ENCODE assay signal across 12 cellular contexts in genomic region chr1:164562947-164563346, GRCh38. TPM values are rescaled to one million over a fixed set of nuclear protein-coding genes. Genes with fewer than 3 reads are reported as not detected.
DNase-seq lines count a peak whose midpoint lies in the region; ATAC-seq, FAIRE-seq and TF ChIP-seq lines count a peak whose summit lies in the region.
"Had no signal": no experiment of that assay in that cellular context is flagged by ENCODE, and none has a peak within 500 bp of the region (broad histone marks: within the 10 kb centered on the region; RNA-seq: fewer than 3 reads in every experiment).

No MANE protein-coding gene starts in this region.

- intact Hi-C loops in endothelial cell of umbilical vein (cut with micrococcal nuclease), result loop anchor here (2.0 kb wide), 1 partner anchor 26 kb away; no protein-coding TSS in a partner anchor
- intact Hi-C loops in uterus (cut with DNase I; ENCODE audit: low total_unique reads), result loop anchor here (10.0 kb wide), 1 partner anchor 52 kb away; no protein-coding TSS in a partner anchor

- no peaks in the 10 kb centered on the region for H3K27me3 ChIP-seq in SK-N-SH (ENCODE audit: insufficient read depth)
- no peaks in the 10 kb centered on the region for H3K27me3 ChIP-seq in endothelial cell of umbilical vein (ENCODE audit: control insufficient read depth in 2 of 2, insufficient read depth in 2 of 2, low read length in 2 of 2)
- H3K27me3 ChIP-seq in uterus, result no peaks in the 10 kb centered on the region
- H3K27me3 ChIP-seq: right lobe of liver had no signal

- no peaks in the 10 kb centered on the region for H3K9me1 ChIP-seq in endothelial cell of umbilical vein (replicated peaks; ENCODE audit: control insufficient read depth, extremely low read depth, insufficient read depth, low read length)

- H3K36me3 Mint-ChIP-seq in nephron (ENCODE audit: low read depth), result peaks cover 31% of the 10 kb centered on the region

- BruUV-seq in endothelial cell of umbilical vein (replicated peaks; lab: Mats Ljungman, UMichigan), result no TSS peak

- H3K9ac ChIP-seq in SK-N-SH (no peak overlapping the region), endothelial cell of umbilical vein (replicated peaks; ENCODE audit: extremely low read depth, insufficient read depth, low read length) (no peak overlapping the region)

- POLR2A ChIA-PET in SK-N-SH (lab: Yijun Ruan, JAX), result no interaction called here
- POLR2A ChIA-PET in endothelial cell of umbilical vein (lab: Charles Lee), result no interaction called here

- H3K4me3 Mint-ChIP-seq in nephron, result peak overlapping the region; percentile 96 to 98 (median 98)
- H3K4me3 Mint-ChIP-seq: T-helper 1 cell treated with Interleukin-12 subunit alpha and Interleukin-12 subunit beta and Interleukin-4 antibody, amounts not matched to agents 30 μg/mL and 1 μg/mL, for 36 hours had no signal

- H3K9me3 Mint-ChIP-seq in nephron, result peaks cover 2% of the 10 kb centered on the region
- H3K9me3 Mint-ChIP-seq: T-helper 1 cell treated with Interleukin-12 subunit alpha and Interleukin-12 subunit beta and Interleukin-4 antibody, amounts not matched to agents 30 μg/mL and 1 μg/mL, for 36 hours had no signal

- ATAC-seq in SK-N-SH treated with all-trans-retinoic acid at 6 μM for 48 hours, result no peak
- no peak for ATAC-seq in GM18858 (IDR thresholded peaks at IDR 0.05; ENCODE audit: unreplicated experiment)
- ATAC-seq: right lobe of liver had no signal

- H3K27me3 Mint-ChIP-seq in nephron (ENCODE audit: low read depth), result no peaks in the 10 kb centered on the region

- 64% methylated on average over 2 of the region's 2 CpGs for WGBS in SK-N-SH (ENCODE audit: low lambda C conversion rate)

- H3K79me2 ChIP-seq in SK-N-SH (ENCODE audit: insufficient read depth) (peaks cover 33% of the 10 kb centered on the region), endothelial cell of umbilical vein (ENCODE audit: control insufficient read depth, insufficient read depth, low read length) (no peaks in the 10 kb centered on the region)

- no peaks in the 10 kb centered on the region; the same call in 1 of the 2 replicates for H4K20me1 ChIP-seq in SK-N-SH (ENCODE audit: insufficient read depth)
- no peaks in the 10 kb centered on the region for H4K20me1 ChIP-seq in endothelial cell of umbilical vein (replicated peaks; ENCODE audit: control insufficient read depth, extremely low read depth, insufficient read depth, low read length)

- H3F3A ChIP-seq in SK-N-SH (replicated peaks; ENCODE audit: insufficient read depth), result peaks cover 5% of the 10 kb centered on the region

- no peak for TF ChIP-seq CTCF in SK-N-SH (IDR thresholded peaks at IDR 0.05)
- TF ChIP-seq CTCF in endothelial cell of umbilical vein (IDR thresholded peaks at IDR 0.05; ENCODE audit: extremely low read depth in 1 of 2, insufficient read depth in 1 of 2, low read depth in 1 of 2, low read length in 2 of 2), result no peak
- TF ChIP-seq CTCF in nephron (IDR thresholded peaks at IDR 0.05; ENCODE audit: unreplicated experiment in 3 of 3), result no peak
- TF ChIP-seq CTCF in uterus (IDR thresholded peaks at IDR 0.05), result no peak

- no peaks in the 10 kb centered on the region; the same call in 1 of the 2 replicates for H3K9me2 ChIP-seq in SK-N-SH

- H3K4me3 ChIP-seq in SK-N-SH (ENCODE audit: low read depth in 2 of 2, low read length in 1 of 2) (peak overlapping the region in 1 of 2 experiments; percentile 76; a peak in 2 of 4 replicates), endothelial cell of umbilical vein (replicated peaks in 1 of 3; ENCODE audit: insufficient read depth in 1 of 3, low read depth in 1 of 3, low read length in 3 of 3) (peak overlapping the region; percentile 1 to 99 (median 59)), uterus (peak overlapping the region; percentile 82 to 88)
- H3K4me3 ChIP-seq: right lobe of liver had no signal

- H3K4me2 ChIP-seq in SK-N-SH, result peak overlapping the region; percentile 78; the same call in 1 of the 2 replicates
- H3K4me2 ChIP-seq in endothelial cell of umbilical vein (ENCODE audit: insufficient read depth, low read length), result peak overlapping the region; percentile 100

- H3K27ac Mint-ChIP-seq in nephron, result peak overlapping the region; percentile 95 to 99 (median 98)
- H3K27ac Mint-ChIP-seq: T-helper 1 cell treated with Interleukin-12 subunit alpha and Interleukin-12 subunit beta and Interleukin-4 antibody, amounts not matched to agents 30 μg/mL and 1 μg/mL, for 36 hours had no signal

- H2AFZ ChIP-seq in SK-N-SH (ENCODE audit: low read depth), result no peak overlapping the region
- peak overlapping the region; percentile 86 for H2AFZ ChIP-seq in endothelial cell of umbilical vein (ENCODE audit: low read depth, low read length)

- H3K27ac ChIP-seq in SK-N-SH (ENCODE audit: low read depth in 2 of 2, low read length in 1 of 2) (peak overlapping the region in 1 of 2 experiments; percentile 40; a peak in 2 of 4 replicates), endothelial cell of umbilical vein (ENCODE audit: insufficient read depth, low read depth, low read length) (no peak overlapping the region), uterus (peak overlapping the region; percentile 92 to 97)
- H3K27ac ChIP-seq: right lobe of liver had no signal

- TF ChIP-seq EP300 in SK-N-SH (IDR thresholded peaks at IDR 0.05; ENCODE audit: borderline replicate concordance in 1 of 2, low read depth in 1 of 2, low read length in 1 of 2), result no peak

- CTCF ChIA-PET in SK-N-SH (lab: Yijun Ruan, JAX) (no interaction called here), endothelial cell of umbilical vein (lab: Charles Lee) (no interaction called here)

- peaks cover 46% of the 10 kb centered on the region for H3K4me1 Mint-ChIP-seq in nephron

- dilution Hi-C loops in endothelial cell of umbilical vein (cut with MboI; ENCODE audit: extremely low pct_ligation_motif_present, low sequenced_read_pairs), result no loop called here

- H3K36me3 ChIP-seq in SK-N-SH (replicated peaks in 1 of 2; ENCODE audit: control insufficient read depth in 1 of 2, insufficient read depth in 2 of 2, low read length in 1 of 2) (peaks cover 0 to 13% of the 10 kb centered on the region in 2 experiments), endothelial cell of umbilical vein (ENCODE audit: control insufficient read depth in 2 of 2, extremely low read depth in 1 of 2, insufficient read depth in 2 of 2, low read length in 2 of 2) (no peaks in the 10 kb centered on the region), uterus (no peaks in the 10 kb centered on the region)
- H3K36me3 ChIP-seq: BE2C, right lobe of liver had no signal

- FAIRE-seq in endothelial cell of umbilical vein (lab: Jason Lieb, UNC) (no peak), HTR-8/SVneo (lab: Jason Lieb, UNC) (no peak)

- TF ChIP-seq POLR2A in endothelial cell of umbilical vein (IDR thresholded peaks at IDR 0.05; ENCODE audit: low read depth, low read length) (no peak), uterus (IDR thresholded peaks at IDR 0.05) (no peak)

- H3K9me3 ChIP-seq in SK-N-SH, result no peaks in the 10 kb centered on the region
- no peaks in the 10 kb centered on the region for H3K9me3 ChIP-seq in endothelial cell of umbilical vein (replicated peaks; ENCODE audit: control insufficient read depth, insufficient read depth, low read length)
- no peaks in the 10 kb centered on the region for H3K9me3 ChIP-seq in uterus
- H3K9me3 ChIP-seq: BE2C, right lobe of liver had no signal

- no peak for TF ChIP-seq RAD21 in SK-N-SH (IDR thresholded peaks at IDR 0.05; ENCODE audit: low read length)

- DNase-seq in SK-N-SH (no peak), endothelial cell of umbilical vein (ENCODE audit: low read depth, low spot score) (peak; percentile 48), uterus (no peak), SK-N-DZ (ENCODE audit: low spot score) (no peak), HTR-8/SVneo (ENCODE audit: insufficient read length, low spot score) (no peak)
- DNase-seq: BE2C; right lobe of liver; stimulated activated naive CD4-positive, alpha-beta T cell had no signal

- H3K4me1 ChIP-seq in SK-N-SH (ENCODE audit: control insufficient read depth in 1 of 2, insufficient read depth in 2 of 2, low read depth in 1 of 2, low read length in 1 of 2) (peaks cover 4 to 14% of the 10 kb centered on the region in 2 experiments; a peak in 1 of 4 replicates), endothelial cell of umbilical vein (ENCODE audit: control insufficient read depth, extremely low read depth, insufficient read depth, low read length) (peaks cover 42% of the 10 kb centered on the region), uterus (no peaks in the 10 kb centered on the region)
- H3K4me1 ChIP-seq: BE2C had no signal

TF ChIP-seq in SK-N-SH, 30 proteins besides CTCF, POLR2A, EP300 and RAD21 (continues in another document):
- TF ChIP-seq RFX5 (IDR thresholded peaks at IDR 0.05; ENCODE audit: low read length), result no peak
- TF ChIP-seq POLR2AphosphoS5 (IDR thresholded peaks at IDR 0.05; ENCODE audit: low read depth, low read length), result no peak
- TF ChIP-seq FOSL2 (IDR thresholded peaks at IDR 0.05; ENCODE audit: borderline replicate concordance, low read depth), result no peak

TF ChIP-seq in endothelial cell of umbilical vein, 7 proteins besides CTCF, POLR2A, EP300 and RAD21 (continues in another document):
- TF ChIP-seq FOS (IDR thresholded peaks at IDR 0.05; ENCODE audit: borderline replicate concordance, insufficient read depth, low read length), result no peak
- no peak for TF ChIP-seq POLR2AphosphoS5 (IDR thresholded peaks at IDR 0.05; ENCODE audit: insufficient read depth, low read depth, low read length)
- TF ChIP-seq GATA2 (IDR thresholded peaks at IDR 0.05; ENCODE audit: insufficient read depth, insufficient read length, low read depth, low read length), result no peak
- TF ChIP-seq EZH2 (IDR thresholded peaks at IDR 0.05; ENCODE audit: borderline replicate concordance, low read depth, low read length, severe bottlenecking), result no peak
- no peak for TF ChIP-seq JUN (IDR thresholded peaks at IDR 0.05; ENCODE audit: borderline replicate concordance, insufficient read depth, insufficient read length, low read depth)

RNA-seq across cellular contexts. Expression of gene PBX1, which starts 4.0 kb away (rescaled TPM):
- polyA plus RNA-seq in SK-N-SH (2012; rRNA removed) (25.3 and 27.0 TPM in 2 replicates), endothelial cell of umbilical vein (9.3 and 10.7 TPM in 2 replicates)
- 18.4 and 24.2 TPM in 2 replicates for polyA plus RNA-seq in SK-N-SH (2012; cell fraction: cytosol; rRNA removed)
- polyA plus RNA-seq in SK-N-SH (2012; cell fraction: nucleus; rRNA removed), result 14.8 and 23.2 TPM in 2 replicates
- total RNA-seq in endothelial cell of umbilical vein (22.2 and 24.1 TPM in 2 replicates), uterus (100 to 1,000 TPM; 122 to 831 (median 207) TPM)
- 8.8 and 9.6 TPM in 2 replicates for polyA plus RNA-seq in endothelial cell of umbilical vein (2011; cell fraction: cytosol; rRNA removed)
- 12.1 and 12.2 TPM in 2 replicates for polyA plus RNA-seq in endothelial cell of umbilical vein (2011; cell fraction: nucleus; rRNA removed)
- polyA plus RNA-seq in endothelial cell of umbilical vein (2012), result 2.6 and 3.4 TPM in 2 replicates
- 25.3 and 29.5 TPM in 2 replicates for polyA minus RNA-seq in endothelial cell of umbilical vein
- polyA minus RNA-seq in endothelial cell of umbilical vein (2011; cell fraction: cytosol; rRNA and poly(A)+ RNA removed), result 36.3 TPM
- polyA minus RNA-seq in endothelial cell of umbilical vein (2011; cell fraction: nucleus; rRNA and poly(A)+ RNA removed), result 42.2 and 57.9 TPM in 2 replicates
- polyA plus RNA-seq in SK-N-DZ (2014; cell fraction: cytosol; rRNA removed), result 10.4 and 11.3 TPM in 2 replicates
- polyA plus RNA-seq in SK-N-DZ (2014; cell fraction: nucleus; rRNA removed), result 6.7 and 6.9 TPM in 2 replicates
